ENCODE assay signal across 8 cellular contexts in genomic region chr9:98536542-98537173, GRCh38.
A peak's percentile ranks its signal among the peaks of the same experiment; 100 is the strongest.
DNase-seq lines count a peak whose midpoint lies in the region; ATAC-seq and TF ChIP-seq lines count a peak whose summit lies in the region.
"Had no signal": no experiment of that assay in that cellular context is flagged by ENCODE, and none has a peak within 500 bp of the region (broad histone marks: within the 10 kb centered on the region; RNA-seq: fewer than 3 reads in every experiment).

No MANE protein-coding gene starts in this region.

- H3K36me3 ChIP-seq in uterus, result no peaks in the 10 kb centered on the region

- no peak overlapping the region for H3K27ac ChIP-seq in uterus

- H3K36me3 Mint-ChIP-seq in activated CD8-positive, alpha-beta T cell treated with anti-CD3 and anti-CD28 coated beads, Interleukin-2, amount 10 ng/mL, durations not matched to agents 7 days and 5 days (ENCODE audit: low read depth), result no peaks in the 10 kb centered on the region
- no peaks in the 10 kb centered on the region for H3K36me3 Mint-ChIP-seq in natural killer cell treated with Interleukin-12 subunit alpha and Interleukin-12 subunit beta and Interleukin-15 and Interleukin-18, amount 100 ng/mL, for 72 hours

- H3K4me3 ChIP-seq in GM12865 (ENCODE audit: low read depth, low read length), result no peak overlapping the region
- H3K4me3 ChIP-seq in uterus, result no peak overlapping the region

- H3K9me3 ChIP-seq in uterus, result no peaks in the 10 kb centered on the region

- H3K27me3 Mint-ChIP-seq in activated CD8-positive, alpha-beta T cell treated with anti-CD3 and anti-CD28 coated beads, Interleukin-2, amount 10 ng/mL, durations not matched to agents 7 days and 5 days (ENCODE audit: low read depth), result peaks cover 10% of the 10 kb centered on the region
- peaks cover 1 to 18% of the 10 kb centered on the region in 2 donors for H3K27me3 Mint-ChIP-seq in natural killer cell treated with Interleukin-12 subunit alpha and Interleukin-12 subunit beta and Interleukin-15 and Interleukin-18, amount 100 ng/mL, for 72 hours

- peak; percentile 76 for DNase-seq in GM12865 (ENCODE audit: low read depth)
- DNase-seq in activated CD8-positive, alpha-beta T cell treated with anti-CD3 and anti-CD28 coated beads, Interleukin-2, amount 10 ng/mL, durations not matched to agents 7 days and 5 days, result peak; percentile 45
- no peak for DNase-seq in natural killer cell treated with Interleukin-12 subunit alpha and Interleukin-12 subunit beta and Interleukin-15 and Interleukin-18, amount 100 ng/mL, for 72 hours (ENCODE audit: low spot score)
- no peak for DNase-seq in uterus

- intact Hi-C loops in uterus (cut with DNase I; ENCODE audit: low total_unique reads), result no loop called here

- H3K4me1 Mint-ChIP-seq in activated CD8-positive, alpha-beta T cell treated with anti-CD3 and anti-CD28 coated beads, Interleukin-2, amount 10 ng/mL, durations not matched to agents 7 days and 5 days (ENCODE audit: low read depth), result no peaks in the 10 kb centered on the region
- no peaks in the 10 kb centered on the region for H3K4me1 Mint-ChIP-seq in natural killer cell treated with Interleukin-12 subunit alpha and Interleukin-12 subunit beta and Interleukin-15 and Interleukin-18, amount 100 ng/mL, for 72 hours (ENCODE audit: low read depth in 2 of 2)

- H3K27ac Mint-ChIP-seq in activated CD8-positive, alpha-beta T cell treated with anti-CD3 and anti-CD28 coated beads, Interleukin-2, amount 10 ng/mL, durations not matched to agents 7 days and 5 days, result no peak overlapping the region
- H3K27ac Mint-ChIP-seq in natural killer cell treated with Interleukin-12 subunit alpha and Interleukin-12 subunit beta and Interleukin-15 and Interleukin-18, amount 100 ng/mL, for 72 hours, result no peak overlapping the region
- H3K27ac Mint-ChIP-seq: stimulated activated naive CD8-positive, alpha-beta T cell treated with anti-CD3 and anti-CD28 coated beads, Interleukin-15, Interleukin-2, amounts not matched to agents 100 ng/mL and 50 ng/mL, for 24 hours had no signal

- H3K4me3 Mint-ChIP-seq in activated CD8-positive, alpha-beta T cell treated with anti-CD3 and anti-CD28 coated beads, Interleukin-2, amount 10 ng/mL, durations not matched to agents 7 days and 5 days, result no peak overlapping the region
- no peak overlapping the region for H3K4me3 Mint-ChIP-seq in natural killer cell treated with Interleukin-12 subunit alpha and Interleukin-12 subunit beta and Interleukin-15 and Interleukin-18, amount 100 ng/mL, for 72 hours
- H3K4me3 Mint-ChIP-seq: stimulated activated naive CD8-positive, alpha-beta T cell treated with anti-CD3 and anti-CD28 coated beads, Interleukin-15, Interleukin-2, amounts not matched to agents 100 ng/mL and 50 ng/mL, for 24 hours had no signal

- no peak for TF ChIP-seq EP300 in Ishikawa (IDR thresholded peaks at IDR 0.05; ENCODE audit: borderline replicate concordance)

- H3K9me3 Mint-ChIP-seq in activated CD8-positive, alpha-beta T cell treated with anti-CD3 and anti-CD28 coated beads, Interleukin-2, amount 10 ng/mL, durations not matched to agents 7 days and 5 days (ENCODE audit: insufficient read depth), result no peaks in the 10 kb centered on the region
- no peaks in the 10 kb centered on the region for H3K9me3 Mint-ChIP-seq in natural killer cell treated with Interleukin-12 subunit alpha and Interleukin-12 subunit beta and Interleukin-15 and Interleukin-18, amount 100 ng/mL, for 72 hours
- H3K9me3 Mint-ChIP-seq: stimulated activated naive CD8-positive, alpha-beta T cell treated with anti-CD3 and anti-CD28 coated beads, Interleukin-15, Interleukin-2, amounts not matched to agents 100 ng/mL and 50 ng/mL, for 24 hours had no signal

- TF ChIP-seq CTCF in GM12865 (IDR thresholded peaks at IDR 0.05; ENCODE audit: insufficient read depth, low read depth, low read length, missing control alignments), result peak; percentile 67
- TF ChIP-seq CTCF in uterus (IDR thresholded peaks at IDR 0.05), result no peak

- H3K4me1 ChIP-seq in uterus, result no peaks in the 10 kb centered on the region

- TF ChIP-seq RAD21 in Ishikawa (IDR thresholded peaks at IDR 0.05; ENCODE audit: low read depth), result peak; percentile 40; the same call in 1 of the 2 replicates

- POLR2A ChIA-PET in activated CD8-positive, alpha-beta T cell treated with anti-CD3 and anti-CD28 coated beads, Interleukin-2, amount 10 ng/mL, durations not matched to agents 7 days and 5 days (lab: Charles Lee), result no interaction called here

- H3K27me3 ChIP-seq in uterus, result no peaks in the 10 kb centered on the region

- CTCF ChIA-PET in activated CD8-positive, alpha-beta T cell treated with anti-CD3 and anti-CD28 coated beads, Interleukin-2, amount 10 ng/mL, durations not matched to agents 7 days and 5 days (lab: Charles Lee), result interaction anchor here (0.9 to 3.3 kb wide), 5 partner anchors 12 to 256 kb away, joined by 3 to 25 read pairs (median 4); no protein-coding TSS in a partner anchor

- no peak for TF ChIP-seq POLR2A in uterus (IDR thresholded peaks at IDR 0.05)

- no peak for ATAC-seq in activated CD8-positive, alpha-beta T cell treated with anti-CD3 and anti-CD28 coated beads, Interleukin-2, amount 10 ng/mL, durations not matched to agents 7 days and 5 days
- peak; percentile 25 to 52 for ATAC-seq in natural killer cell treated with Interleukin-12 subunit alpha and Interleukin-12 subunit beta and Interleukin-15 and Interleukin-18, amount 100 ng/mL, for 72 hours
- ATAC-seq in esophagus mucosa, result no peak
- ATAC-seq in GM18517 (IDR thresholded peaks at IDR 0.05; ENCODE audit: unreplicated experiment), result no peak

TF ChIP-seq in Ishikawa, 13 proteins besides CTCF, POLR2A, EP300 and RAD21:
- TF ChIP-seq TAF1 (IDR thresholded peaks at IDR 0.05; ENCODE audit: low read depth), result no peak
- peak; percentile 72 for TF ChIP-seq NFIC (IDR thresholded peaks at IDR 0.05)

Comparison
In these comparisons a context has a peak if more than half of its experiments do, and no peak if none do; other contexts are left out.
1. DNase-seq: peak in GM12865 (single experiment) and activated CD8-positive, alpha-beta T cell treated with anti-CD3 and anti-CD28 coated beads, Interleukin-2, amount 10 ng/mL, durations not matched to agents 7 days and 5 days (single experiment); none in natural killer cell treated with Interleukin-12 subunit alpha and Interleukin-12 subunit beta and Interleukin-15 and Interleukin-18, amount 100 ng/mL, for 72 hours (single experiment) and uterus (0 of 2).
2. ATAC-seq: peak in natural killer cell treated with Interleukin-12 subunit alpha and Interleukin-12 subunit beta and Interleukin-15 and Interleukin-18, amount 100 ng/mL, for 72 hours (2 of 2); none in activated CD8-positive, alpha-beta T cell treated with anti-CD3 and anti-CD28 coated beads, Interleukin-2, amount 10 ng/mL, durations not matched to agents 7 days and 5 days (single experiment), esophagus mucosa (single experiment) and GM18517 (single experiment).